In genomic region chr3:74059301-74059700, GRCh38 we compare ENCODE assay signal across 30 cellular contexts.
"Had no signal": no experiment of that assay in that cellular context is flagged by ENCODE, and none has a peak within 500 bp of the region (broad histone marks: within the 10 kb centered on the region; RNA-seq: fewer than 3 reads in every experiment).

No MANE protein-coding gene starts in this region.

- H3K36me3 ChIP-seq: adrenal gland, ascending aorta, brain microvascular endothelial cell, breast epithelium, cardiac muscle cell had no signal

- H3K4me3 ChIP-seq: adrenal gland, ascending aorta, body of pancreas, breast epithelium, cardiac muscle cell had no signal

- H3K27ac ChIP-seq: adrenal gland, ascending aorta, body of pancreas, brain microvascular endothelial cell, breast epithelium, cardiac muscle cell had no signal

- H3K9me3 ChIP-seq: adrenal gland, ascending aorta, body of pancreas, breast epithelium had no signal

- DNase-seq: activated effector memory CD4-positive, alpha-beta T cell treated with anti-CD3 and anti-CD28 coated beads, Interleukin-2, amount 50 U/mL, for 16 hours; activated effector memory CD4-positive, alpha-beta T cell treated with Interleukin-2 at 50 U/mL for 16 hours; activated gamma-delta T cell; activated gamma-delta T cell treated with Interleukin-2 at 50 U/mL for 16 hours; activated naive CD4-positive, alpha-beta T cell; activated naive CD4-positive, alpha-beta T cell treated with anti-CD3 and anti-CD28 coated beads for 36 hours; activated naive CD4-positive, alpha-beta T cell treated with anti-CD3 and anti-CD28 coated beads, Interleukin-2, amount 10 ng/mL, durations not matched to agents 7 days and 5 days; activated naive CD4-positive, alpha-beta T cell treated with anti-CD3 and anti-CD28 coated beads, Interleukin-2, amount 50 U/mL, for 16 hours; activated naive CD4-positive, alpha-beta T cell treated with Interleukin-2 at 50 U/mL for 16 hours; activated naive CD8-positive, alpha-beta T cell treated with anti-CD3 and anti-CD28 coated beads for 36 hours; activated naive CD8-positive, alpha-beta T cell treated with anti-CD3 and anti-CD28 coated beads, Interleukin-2, amount 10 ng/mL, durations not matched to agents 7 days and 5 days; activated naive CD8-positive, alpha-beta T cell treated with anti-CD3 and anti-CD28 coated beads, Interleukin-2, amount 50 U/mL, for 24 hours; activated T-cell treated with anti-CD3 and anti-CD28 coated beads, Interleukin-2, amount 50 U/mL, for 1 hour; activated T-cell treated with anti-CD3 and anti-CD28 coated beads, Interleukin-2, amount 50 U/mL, for 24 hours; activated T-cell treated with anti-CD3 and anti-CD28 coated beads, Interleukin-2, amount 50 U/mL, for 4 hours; activated T-cell treated with anti-CD3 and anti-CD28 coated beads, Interleukin-2, amount 50 U/mL, for 48 hours; activated T-cell treated with anti-CD3 and anti-CD28 coated beads, Interleukin-2, amount 50 U/mL, for 72 hours; adrenal gland; amniotic stem cell; amygdala; anterior cingulate cortex; aorta; body of pancreas; brain microvascular endothelial cell; caudate nucleus; central memory CD4-positive, alpha-beta T cell; cerebellar nuclear complex had no signal

- H3K4me1 ChIP-seq: adrenal gland, ascending aorta, body of pancreas, breast epithelium had no signal

- H3K27me3 ChIP-seq: adrenal gland, ascending aorta, body of pancreas, brain microvascular endothelial cell, breast epithelium had no signal
